12 cellular contexts compared by ENCODE assay signal in genomic region chr4:54276633-54277426, GRCh38. TPM values are rescaled to one million over a fixed set of nuclear protein-coding genes. Genes with fewer than 3 reads are reported as not detected.
DNase-seq lines count a peak whose midpoint lies in the region; ATAC-seq and TF ChIP-seq lines count a peak whose summit lies in the region.
"Had no signal": no experiment of that assay in that cellular context is flagged by ENCODE, and none has a peak within 500 bp of the region (broad histone marks: within the 10 kb centered on the region; RNA-seq: fewer than 3 reads in every experiment).

No MANE protein-coding gene starts in this region.

- H3K4me3 ChIP-seq in SK-N-MC: peak overlapping the region; percentile 67
- peak overlapping the region in 3 of 4 donors; percentile 2 to 10 (median 5) for H3K4me3 ChIP-seq in esophagus muscularis mucosa
- H3K4me3 ChIP-seq in stomach: peak overlapping the region in 1 of 4 donors; percentile 7
- H3K4me3 ChIP-seq: left lung had no signal

- ATAC-seq in HG03457 (IDR thresholded peaks at IDR 0.05; ENCODE audit: unreplicated experiment): no peak

- H3K36me3 ChIP-seq in SK-N-MC (ENCODE audit: insufficient read depth, low read length) (no peaks in the 10 kb centered on the region), esophagus muscularis mucosa (peaks cover 0 to 4% (median 0%) of the 10 kb centered on the region in 4 donors), stomach (peaks cover 0 to 8% (median 0%) of the 10 kb centered on the region in 4 donors)
- H3K36me3 ChIP-seq: left lung had no signal

- H3K27me3 ChIP-seq in esophagus muscularis mucosa: no peaks in the 10 kb centered on the region
- peaks cover 0 to 11% (median 0%) of the 10 kb centered on the region in 3 donors for H3K27me3 ChIP-seq in stomach
- H3K27me3 ChIP-seq: left lung had no signal

- H3K9me3 ChIP-seq in SK-N-MC (ENCODE audit: low read depth, low read length) (no peaks in the 10 kb centered on the region), esophagus muscularis mucosa (no peaks in the 10 kb centered on the region), stomach (no peaks in the 10 kb centered on the region)
- H3K9me3 ChIP-seq: left lung had no signal

- intact Hi-C loops in esophagus muscularis mucosa (cut with DNase I) (no loop called here), stomach (cut with DNase I; ENCODE audit: low total_unique reads) (no loop called here)

- WGBS in esophagus muscularis mucosa: 42% methylated on average over 14 of the region's 20 CpGs
- WGBS in stomach, 5 donors: 37 to 53% (median 42%) methylated on average over 20 of the region's 20 CpGs

- H3K27ac ChIP-seq in SK-N-MC: no peak overlapping the region
- H3K27ac ChIP-seq in esophagus muscularis mucosa (replicated peaks in 1 of 4): peak overlapping the region in 3 of 4 donors; percentile 5 to 33 (median 17)
- H3K27ac ChIP-seq in stomach: peak overlapping the region in 4 of 5 donors; percentile 3 to 69 (median 47)

- TF ChIP-seq EP300 in esophagus muscularis mucosa (IDR thresholded peaks at IDR 0.05) (no peak), stomach (IDR thresholded peaks at IDR 0.05) (no peak)

- H3K4me1 ChIP-seq in esophagus muscularis mucosa (peaks cover 21 to 42% (median 29%) of the 10 kb centered on the region in 4 donors), stomach (peaks cover 14 to 46% (median 31%) of the 10 kb centered on the region in 4 donors)

- TF ChIP-seq POLR2A in esophagus muscularis mucosa (IDR thresholded peaks at IDR 0.05; ENCODE audit: low read depth): no peak
- TF ChIP-seq POLR2A in stomach (IDR thresholded peaks at IDR 0.05): no peak

- DNase-seq in NOMO-1 treated with DMSO at 0.1 percent for 48 hours (lab: John Stamatoyannopoulos, UW; ENCODE audit: unreplicated experiment) (peak; percentile 5), NOMO-1 treated with dmso at 0.1 percent for 144 hours (lab: John Stamatoyannopoulos, UW; ENCODE audit: unreplicated experiment) (no peak), SK-N-MC (ENCODE audit: low read depth, low spot score) (no peak), esophagus muscularis mucosa (ENCODE audit: extremely low spot score) (no peak), stomach (no peak), KG1 (lab: John Stamatoyannopoulos, UW) (no peak), NCI-H2029 treated with DMSO at 0.1 percent for 48 hours (lab: John Stamatoyannopoulos, UW) (no peak)
- DNase-seq: erythroblast; Karpas-422; left lung; NK-92 treated with Interleukin-12 subunit alpha and Interleukin-12 subunit beta, amount 100 ng/mL, for 24 hours had no signal

- TF ChIP-seq CTCF in esophagus muscularis mucosa (IDR thresholded peaks at IDR 0.05): no peak
- no peak for TF ChIP-seq CTCF in stomach (IDR thresholded peaks at IDR 0.05)

- H3K9ac ChIP-seq in SK-N-MC (ENCODE audit: insufficient read length): no peak overlapping the region

RNA-seq across cellular contexts. Expression of gene PDGFRA, which starts 47.7 kb away (rescaled TPM):
- 100 to 1,000 TPM in 3 of 4 donors, 10 to 100 TPM in 1; 95.2 to 181 (median 114) TPM for total RNA-seq in esophagus muscularis mucosa
- 100 to 1,000 TPM in 2 of 5 donors, 10 to 100 TPM in 3; 44.6 to 371 (median 84.0) TPM for total RNA-seq in stomach
- 10 to 100 TPM in 2 of 3 donors, 1 to 10 TPM in 1; 8.2 to 32.1 (median 19.3) TPM for polyA plus RNA-seq in stomach
